Comparison of ENCODE assay signal across 10 cellular contexts in the genomic region with DNA sequence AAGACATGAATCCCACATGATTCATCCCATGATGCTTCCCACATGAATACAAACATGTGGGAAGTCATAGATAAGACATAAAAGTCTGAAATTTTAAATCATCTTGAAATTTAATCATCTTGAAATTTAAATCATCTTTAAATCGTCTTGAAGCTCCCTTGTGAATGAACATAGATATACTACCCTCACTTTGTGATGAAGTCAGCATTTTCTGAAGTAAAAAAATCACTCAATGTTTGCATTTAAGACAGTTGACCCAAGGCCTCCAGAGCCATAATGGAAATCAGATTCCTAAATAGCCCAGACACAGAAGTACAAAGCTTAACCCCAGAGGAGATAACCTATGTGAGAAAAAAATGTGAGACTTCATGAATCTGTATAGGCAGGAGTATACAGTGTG.
"Had no signal": no experiment of that assay in that cellular context is flagged by ENCODE, and none has a peak within 500 bp of the region (broad histone marks: within the 10 kb centered on the region; RNA-seq: fewer than 3 reads in every experiment).

No MANE protein-coding gene starts in this region.

- DNase-seq: GM23248, GOT3, H7, HFFc6, Karpas-422, KBM-7 had no signal

- ATAC-seq: HCT116 had no signal

- H2AFZ ChIP-seq: GM23248 had no signal

- H3K4me1 ChIP-seq: HAP-1 had no signal

- H3K4me2 ChIP-seq: KMS-11 had no signal

- H3K9ac ChIP-seq: GM23248, KMS-11 had no signal

- H3K9me3 ChIP-seq: HAP-1 had no signal

- FAIRE-seq: HTR-8/SVneo had no signal

- H3K36me3 ChIP-seq: HAP-1 had no signal

- H3K4me3 ChIP-seq: GM23248, HAP-1 had no signal

- H3K27ac ChIP-seq: GM23248, KMS-11 had no signal
